Comparison of ENCODE assay signal across 35 cellular contexts in the genomic region with DNA sequence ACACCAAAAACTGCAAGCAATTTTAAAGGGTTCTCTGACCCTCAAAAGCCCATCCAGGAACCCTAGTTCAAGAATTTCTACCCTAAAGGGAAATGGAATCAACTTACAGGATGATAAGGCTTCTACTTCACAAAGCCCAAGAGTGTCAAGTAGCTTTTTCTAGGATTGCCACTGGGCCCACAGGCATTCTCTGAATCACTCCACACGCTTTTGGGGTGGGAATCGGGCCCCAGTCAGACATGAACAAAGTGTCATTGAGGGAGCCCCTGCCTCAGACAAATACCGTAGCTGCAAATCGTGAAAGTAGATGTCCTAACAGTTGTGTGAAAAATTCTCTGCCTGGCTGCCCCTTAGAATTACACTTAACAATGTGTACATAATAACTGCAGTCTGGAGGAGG.
"Had no signal": no experiment of that assay in that cellular context is flagged by ENCODE, and none has a peak within 500 bp of the region (broad histone marks: within the 10 kb centered on the region; RNA-seq: fewer than 3 reads in every experiment).

No MANE protein-coding gene starts in this region.

- H3K4me3 ChIP-seq: MG63, PC-9, SJCRH30, SK-N-MC had no signal

- H3K9me3 Mint-ChIP-seq: activated CD4-positive, alpha-beta memory T cell treated with anti-CD3 and anti-CD28 coated beads, Interleukin-2, amount 10 ng/mL, durations not matched to agents 7 days and 5 days; activated naive CD4-positive, alpha-beta T cell treated with anti-CD3 and anti-CD28 coated beads, Interleukin-2, amount 10 ng/mL, durations not matched to agents 7 days and 5 days had no signal

- H3K4me3 Mint-ChIP-seq: activated CD4-positive, alpha-beta memory T cell treated with anti-CD3 and anti-CD28 coated beads, Interleukin-2, amount 10 ng/mL, durations not matched to agents 7 days and 5 days; activated CD8-positive, alpha-beta memory T cell treated with anti-CD3 and anti-CD28 coated beads, Interleukin-2, amount 10 ng/mL, durations not matched to agents 7 days and 5 days; activated naive CD4-positive, alpha-beta T cell treated with anti-CD3 and anti-CD28 coated beads, Interleukin-2, amount 10 ng/mL, durations not matched to agents 7 days and 5 days; activated naive CD8-positive, alpha-beta T cell; activated naive CD8-positive, alpha-beta T cell treated with anti-CD3 and anti-CD28 coated beads, Interleukin-2, amount 50 U/mL, for 24 hours had no signal

- H3K27ac ChIP-seq: brain microvascular endothelial cell, PC-9, SJCRH30, SK-N-MC, WERI-Rb-1 had no signal

- H3K4me1 ChIP-seq: SJCRH30 had no signal

- H3K27me3 ChIP-seq: brain microvascular endothelial cell, MG63, SJCRH30 had no signal

- H3K27me3 Mint-ChIP-seq: activated CD4-positive, alpha-beta memory T cell treated with anti-CD3 and anti-CD28 coated beads, Interleukin-2, amount 10 ng/mL, durations not matched to agents 7 days and 5 days; activated CD8-positive, alpha-beta memory T cell treated with anti-CD3 and anti-CD28 coated beads, Interleukin-2, amount 10 ng/mL, durations not matched to agents 7 days and 5 days; activated naive CD4-positive, alpha-beta T cell treated with anti-CD3 and anti-CD28 coated beads, Interleukin-2, amount 10 ng/mL, durations not matched to agents 7 days and 5 days; activated naive CD8-positive, alpha-beta T cell; activated naive CD8-positive, alpha-beta T cell treated with anti-CD3 and anti-CD28 coated beads, Interleukin-2, amount 50 U/mL, for 24 hours had no signal

- H3K36me3 Mint-ChIP-seq: activated CD8-positive, alpha-beta memory T cell treated with anti-CD3 and anti-CD28 coated beads, Interleukin-2, amount 10 ng/mL, durations not matched to agents 7 days and 5 days; activated naive CD4-positive, alpha-beta T cell treated with anti-CD3 and anti-CD28 coated beads, Interleukin-2, amount 10 ng/mL, durations not matched to agents 7 days and 5 days; activated naive CD8-positive, alpha-beta T cell had no signal

- H3K36me3 ChIP-seq: brain microvascular endothelial cell, SJCRH30, WERI-Rb-1 had no signal

- DNase-seq: activated CD4-positive, alpha-beta memory T cell treated with anti-CD3 and anti-CD28 coated beads, Interleukin-2, amount 10 ng/mL, durations not matched to agents 7 days and 5 days; activated CD4-positive, alpha-beta T cell treated with anti-CD3 and anti-CD28 coated beads for 1 hour; activated CD4-positive, alpha-beta T cell treated with anti-CD3 and anti-CD28 coated beads for 48 hours; activated CD4-positive, CD25-positive, alpha-beta regulatory T cell; activated CD8-positive, alpha-beta memory T cell treated with anti-CD3 and anti-CD28 coated beads for 24 hours; activated CD8-positive, alpha-beta memory T cell treated with anti-CD3 and anti-CD28 coated beads, Interleukin-2, amount 10 ng/mL, durations not matched to agents 7 days and 5 days; activated CD8-positive, alpha-beta memory T cell treated with anti-CD3 and anti-CD28 coated beads, Interleukin-2, amount 50 U/mL, for 48 hours; activated effector memory CD4-positive, alpha-beta T cell treated with Interleukin-2 at 50 U/mL for 16 hours; activated naive CD4-positive, alpha-beta T cell treated with anti-CD3 and anti-CD28 coated beads, Interleukin-2, amount 10 ng/mL, durations not matched to agents 7 days and 5 days; activated naive CD8-positive, alpha-beta T cell treated with anti-CD3 and anti-CD28 coated beads, Interleukin-2, amount 50 U/mL, for 24 hours; activated T-cell treated with anti-CD3 and anti-CD28 coated beads, Interleukin-2, amount 50 U/mL, for 48 hours; anterior cingulate cortex; brain microvascular endothelial cell; central memory CD4-positive, alpha-beta T cell; Karpas-422; KBM-7; MG63; NCI-H1048; NCI-H1105 treated with DMSO at 0.1 percent for 48 hours; NCI-H1436; NCI-H1694 treated with DMSO at 0.1 percent for 48 hours; NCI-H2029; NCI-H2107; NCI-H2171; NCI-H510A; NCI-H526; NCI-H748 treated with DMSO at 0.1 percent for 48 hours; NK-92 treated with Interleukin-12 subunit alpha and Interleukin-12 subunit beta, amount 100 ng/mL, for 24 hours; PC-9; SHP77; T1000; WERI-Rb-1 had no signal

- ATAC-seq: activated CD8-positive, alpha-beta memory T cell treated with anti-CD3 and anti-CD28 coated beads, Interleukin-2, amount 10 ng/mL, durations not matched to agents 7 days and 5 days; activated naive CD8-positive, alpha-beta T cell treated with anti-CD3 and anti-CD28 coated beads, Interleukin-2, amount 50 U/mL, for 24 hours had no signal

- H3K27ac Mint-ChIP-seq: activated CD4-positive, alpha-beta memory T cell treated with anti-CD3 and anti-CD28 coated beads, Interleukin-2, amount 10 ng/mL, durations not matched to agents 7 days and 5 days; activated CD8-positive, alpha-beta memory T cell treated with anti-CD3 and anti-CD28 coated beads, Interleukin-2, amount 10 ng/mL, durations not matched to agents 7 days and 5 days; activated naive CD4-positive, alpha-beta T cell treated with anti-CD3 and anti-CD28 coated beads, Interleukin-2, amount 10 ng/mL, durations not matched to agents 7 days and 5 days; activated naive CD8-positive, alpha-beta T cell; activated naive CD8-positive, alpha-beta T cell treated with anti-CD3 and anti-CD28 coated beads, Interleukin-2, amount 50 U/mL, for 24 hours had no signal

- H3K4me1 Mint-ChIP-seq: activated CD4-positive, alpha-beta memory T cell treated with anti-CD3 and anti-CD28 coated beads, Interleukin-2, amount 10 ng/mL, durations not matched to agents 7 days and 5 days; activated CD8-positive, alpha-beta memory T cell treated with anti-CD3 and anti-CD28 coated beads, Interleukin-2, amount 10 ng/mL, durations not matched to agents 7 days and 5 days; activated naive CD4-positive, alpha-beta T cell treated with anti-CD3 and anti-CD28 coated beads, Interleukin-2, amount 10 ng/mL, durations not matched to agents 7 days and 5 days; activated naive CD8-positive, alpha-beta T cell treated with anti-CD3 and anti-CD28 coated beads, Interleukin-2, amount 50 U/mL, for 24 hours had no signal
